In the genomic region with DNA sequence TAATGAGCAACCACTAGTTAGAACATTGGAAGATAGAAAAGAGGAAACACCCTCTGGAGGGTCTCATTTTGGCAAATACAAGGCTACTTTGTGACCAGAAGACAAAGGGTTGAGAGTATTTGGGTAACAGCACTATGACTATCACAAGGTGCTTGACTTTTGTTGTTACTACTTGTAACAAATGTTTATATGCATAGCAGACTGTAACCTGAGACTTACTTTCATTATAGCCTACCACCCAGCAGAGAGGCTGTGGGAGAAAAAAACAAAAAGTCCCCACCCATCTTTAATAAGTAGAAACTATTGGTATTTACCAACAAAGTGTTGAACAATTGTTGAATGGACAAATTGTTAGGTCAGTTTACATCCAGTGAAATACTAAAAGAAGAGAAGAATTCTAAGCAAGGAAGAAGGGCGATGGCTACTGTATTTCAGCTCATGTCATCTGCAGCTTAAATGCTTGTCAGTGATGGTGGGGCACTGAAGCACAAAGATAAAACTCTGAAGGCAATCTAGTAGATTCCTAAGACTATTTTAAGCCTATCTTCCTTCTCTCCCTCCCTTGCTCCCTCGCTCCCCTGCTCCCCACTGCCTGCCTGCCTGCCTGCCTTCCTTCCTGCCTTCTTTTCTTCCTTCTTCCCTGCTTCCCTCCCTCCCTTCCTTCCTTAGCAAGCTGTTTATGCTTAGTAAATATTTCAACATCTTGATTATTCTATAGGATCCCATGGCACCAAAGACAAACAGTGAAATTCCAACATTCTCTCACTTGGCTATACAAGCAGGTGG, we compare ENCODE assay signal across 18 cellular contexts.
"Had no signal": no experiment of that assay in that cellular context is flagged by ENCODE, and none has a peak within 500 bp of the region (broad histone marks: within the 10 kb centered on the region; RNA-seq: fewer than 3 reads in every experiment).

No MANE protein-coding gene starts in this region.

- H3K4me3 Mint-ChIP-seq: activated naive CD8-positive, alpha-beta T cell treated with anti-CD3 and anti-CD28 coated beads, Interleukin-2, amount 50 U/mL, for 24 hours; naive thymus-derived CD4-positive, alpha-beta T cell; stimulated activated memory B cell treated with anti-CD40 and anti-IgM and Interleukin-4, amounts not matched to agents 10 μg/mL and 1 μg/mL and 100 μg/mL, for 72 hours had no signal

- ATAC-seq: activated CD4-positive, CD25-positive, alpha-beta regulatory T cell treated with anti-CD3 and anti-CD28 coated beads, Interleukin-2, amount 50 U/mL, for 24 hours; activated naive CD8-positive, alpha-beta T cell treated with anti-CD3 and anti-CD28 coated beads, Interleukin-2, amount 50 U/mL, for 24 hours; left lung; mucosa of descending colon; naive thymus-derived CD4-positive, alpha-beta T cell; pancreas; stimulated activated memory B cell treated with anti-CD40 and anti-IgM and Interleukin-4, amounts not matched to agents 10 μg/mL and 1 μg/mL and 100 μg/mL, for 72 hours had no signal

- H3K36me3 ChIP-seq: left lung, pancreas, thyroid gland had no signal

- H3K4me1 ChIP-seq: left lung, pancreas, thyroid gland had no signal

- H3K9me3 ChIP-seq: left lung, mucosa of descending colon, pancreas, thyroid gland had no signal

- H3K4me3 ChIP-seq: left lung, mucosa of descending colon, pancreas, thyroid gland had no signal

- H3K9me3 Mint-ChIP-seq: activated naive CD8-positive, alpha-beta T cell treated with anti-CD3 and anti-CD28 coated beads, Interleukin-2, amount 50 U/mL, for 24 hours; stimulated activated memory B cell treated with anti-CD40 and anti-IgM and Interleukin-4, amounts not matched to agents 10 μg/mL and 1 μg/mL and 100 μg/mL, for 72 hours had no signal

- DNase-seq: activated naive CD4-positive, alpha-beta T cell treated with Interleukin-2 at 50 U/mL for 16 hours; activated naive CD8-positive, alpha-beta T cell treated with anti-CD3 and anti-CD28 coated beads, Interleukin-2, amount 50 U/mL, for 24 hours; aorta; cerebellar nuclear complex; effector CD8-positive, alpha-beta T cell; foreskin fibroblast; glutamatergic neuron; hypothalamus; kidney; left lung; mammary epithelial cell; mucosa of descending colon; naive thymus-derived CD4-positive, alpha-beta T cell; pancreas; stimulated activated CD4-positive, alpha-beta T cell treated with anti-CD3 and anti-CD28 coated beads, Interleukin-2, amount 100 ng/mL, for 48 hours; thyroid gland had no signal

- H3K27ac ChIP-seq: left lung, pancreas, thyroid gland had no signal

- H3K27me3 ChIP-seq: left lung, pancreas, thyroid gland had no signal

- H3K4me1 Mint-ChIP-seq: activated naive CD8-positive, alpha-beta T cell treated with anti-CD3 and anti-CD28 coated beads, Interleukin-2, amount 50 U/mL, for 24 hours; naive thymus-derived CD4-positive, alpha-beta T cell; stimulated activated memory B cell treated with anti-CD40 and anti-IgM and Interleukin-4, amounts not matched to agents 10 μg/mL and 1 μg/mL and 100 μg/mL, for 72 hours had no signal

- H3K36me3 Mint-ChIP-seq: naive thymus-derived CD4-positive, alpha-beta T cell; stimulated activated memory B cell treated with anti-CD40 and anti-IgM and Interleukin-4, amounts not matched to agents 10 μg/mL and 1 μg/mL and 100 μg/mL, for 72 hours had no signal

- H3K27me3 Mint-ChIP-seq: activated naive CD8-positive, alpha-beta T cell treated with anti-CD3 and anti-CD28 coated beads, Interleukin-2, amount 50 U/mL, for 24 hours had no signal

- H3K27ac Mint-ChIP-seq: activated naive CD8-positive, alpha-beta T cell treated with anti-CD3 and anti-CD28 coated beads, Interleukin-2, amount 50 U/mL, for 24 hours; naive thymus-derived CD4-positive, alpha-beta T cell; stimulated activated memory B cell treated with anti-CD40 and anti-IgM and Interleukin-4, amounts not matched to agents 10 μg/mL and 1 μg/mL and 100 μg/mL, for 72 hours had no signal
